In genomic region chr13:98468352-98468751, GRCh38 we compare ENCODE assay signal across 16 cellular contexts.
DNase-seq lines count a peak whose midpoint lies in the region; ATAC-seq and TF ChIP-seq lines count a peak whose summit lies in the region.
"Had no signal": no experiment of that assay in that cellular context is flagged by ENCODE, and none has a peak within 500 bp of the region (broad histone marks: within the 10 kb centered on the region; RNA-seq: fewer than 3 reads in every experiment).

No MANE protein-coding gene starts in this region.

- no peak overlapping the region for H2AFZ ChIP-seq in DND-41 (ENCODE audit: low read depth, low read length)

- H3K36me3 ChIP-seq in DND-41 (ENCODE audit: insufficient read depth, low read length): peaks cover 89% of the 10 kb centered on the region
- no peaks in the 10 kb centered on the region for H3K36me3 ChIP-seq in mucosa of descending colon (ENCODE audit: low read depth)

- no peaks in the 10 kb centered on the region for H3K4me1 ChIP-seq in DND-41 (ENCODE audit: insufficient read depth, low read length)
- peaks cover 5% of the 10 kb centered on the region for H3K4me1 ChIP-seq in mucosa of descending colon (ENCODE audit: low read depth)
- H3K4me1 ChIP-seq: upper lobe of right lung had no signal

- H3K9me3 ChIP-seq in DND-41 (ENCODE audit: insufficient read depth, low read length, severe bottlenecking) (no peaks in the 10 kb centered on the region), mucosa of descending colon (no peaks in the 10 kb centered on the region)
- H3K9me3 ChIP-seq: upper lobe of right lung had no signal

- no peak overlapping the region for H3K4me3 ChIP-seq in DND-41 (ENCODE audit: low read depth in 1 of 2, low read length in 2 of 2)
- no peak overlapping the region for H3K4me3 ChIP-seq in mucosa of descending colon
- H3K4me3 ChIP-seq: upper lobe of right lung had no signal

- H3K9ac ChIP-seq in DND-41 (ENCODE audit: low read depth, low read length): no peak overlapping the region
- H3K9ac ChIP-seq: KMS-11 had no signal

- H4K20me1 ChIP-seq in DND-41 (ENCODE audit: insufficient read depth, low read length): peaks cover 22% of the 10 kb centered on the region

- no peak overlapping the region for H3K4me3 Mint-ChIP-seq in activated B cell treated with CpG ODN at 0.5 μM for 24 hours
- H3K4me3 Mint-ChIP-seq in memory B cell: no peak overlapping the region
- H3K4me3 Mint-ChIP-seq: activated CD4-positive, alpha-beta memory T cell treated with anti-CD3 and anti-CD28 coated beads for 36 hours; dendritic cell treated with granulocyte-macrophage colony-stimulating factor and Interleukin-4, amounts not matched to agents 40 ng/mL and 50 ng/mL, for 4 days had no signal

- POLR2A ChIA-PET in activated B cell treated with CpG ODN at 0.5 μM for 24 hours (lab: Charles Lee): interaction anchor here (0.6 kb wide), 1 partner anchor 86 kb away, joined by 3 read pairs; no protein-coding TSS in a partner anchor
- POLR2A ChIA-PET in HEK293T (lab: Yijun Ruan, JAX): no interaction called here

- DNase-seq in NCI-H2171 treated with DMSO at 0.1 percent for 48 hours (lab: John Stamatoyannopoulos, UW) (peak; percentile 56), NCI-H2171 (lab: John Stamatoyannopoulos, UW) (no peak), DND-41 (no peak), activated B cell treated with CpG ODN at 0.5 μM for 24 hours (no peak), memory B cell (ENCODE audit: low spot score in 2 of 2) (no peak), HEK293T (ENCODE audit: extremely low spot score) (no peak), NCI-H2227 treated with DMSO at 0.1 percent for 48 hours (lab: John Stamatoyannopoulos, UW) (no peak), mucosa of descending colon (no peak)
- DNase-seq: activated CD4-positive, alpha-beta memory T cell treated with anti-CD3 and anti-CD28 coated beads for 36 hours; DMS153; NCI-H2081; stimulated activated CD4-positive, alpha-beta T cell treated with anti-CD3 and anti-CD28 coated beads, Interleukin-15, amount 100 ng/mL, for 24 hours; T1000; upper lobe of right lung had no signal

- CTCF ChIA-PET in activated B cell treated with CpG ODN at 0.5 μM for 24 hours (lab: Charles Lee): interaction anchor here (1.0 to 4.4 kb wide), 4 partner anchors 13 to 185 kb away, joined by 4 to 37 read pairs (median 7); partner anchors contain the start of gene STK24
- CTCF ChIA-PET in HEK293T (lab: Yijun Ruan, JAX): no interaction called here

- TF ChIP-seq CTCF in DND-41 (IDR thresholded peaks at IDR 0.05; ENCODE audit: borderline replicate concordance, extremely low read depth, low read length, poor library complexity, severe bottlenecking) (no peak), activated B cell treated with CpG ODN at 0.5 μM for 24 hours (IDR thresholded peaks at IDR 0.05) (no peak), mucosa of descending colon (IDR thresholded peaks at IDR 0.05) (no peak)

- intact Hi-C loops in activated B cell treated with CpG ODN at 0.5 μM for 24 hours (cut with micrococcal nuclease) (loop anchor here (1.0 kb wide), 1 partner anchor 185 kb away; no protein-coding TSS in a partner anchor), mucosa of descending colon (cut with DNase I, micrococcal nuclease) (no loop called here)

- H3K79me2 ChIP-seq in DND-41 (ENCODE audit: insufficient read depth, low read length): peaks cover 43% of the 10 kb centered on the region

- H3K36me3 Mint-ChIP-seq in activated B cell treated with CpG ODN at 0.5 μM for 24 hours (ENCODE audit: low read depth): peaks cover 76% of the 10 kb centered on the region
- H3K36me3 Mint-ChIP-seq in memory B cell: peaks cover 23% of the 10 kb centered on the region

- H3K9me3 Mint-ChIP-seq in activated B cell treated with CpG ODN at 0.5 μM for 24 hours (no peaks in the 10 kb centered on the region), memory B cell (no peaks in the 10 kb centered on the region)
- H3K9me3 Mint-ChIP-seq: activated CD4-positive, alpha-beta memory T cell treated with anti-CD3 and anti-CD28 coated beads for 36 hours; dendritic cell treated with granulocyte-macrophage colony-stimulating factor and Interleukin-4, amounts not matched to agents 40 ng/mL and 50 ng/mL, for 4 days had no signal

- H3K27me3 Mint-ChIP-seq in activated B cell treated with CpG ODN at 0.5 μM for 24 hours (no peaks in the 10 kb centered on the region), memory B cell (no peaks in the 10 kb centered on the region)
- H3K27me3 Mint-ChIP-seq: activated CD4-positive, alpha-beta memory T cell treated with anti-CD3 and anti-CD28 coated beads for 36 hours; dendritic cell treated with granulocyte-macrophage colony-stimulating factor and Interleukin-4, amounts not matched to agents 40 ng/mL and 50 ng/mL, for 4 days had no signal

- H3K27ac Mint-ChIP-seq in activated B cell treated with CpG ODN at 0.5 μM for 24 hours (peak overlapping the region; percentile 47), memory B cell (peak overlapping the region; percentile 43)
- H3K27ac Mint-ChIP-seq: activated CD4-positive, alpha-beta memory T cell treated with anti-CD3 and anti-CD28 coated beads for 36 hours had no signal

- no peak overlapping the region for H3K27ac ChIP-seq in DND-41 (ENCODE audit: low read length)
- H3K27ac ChIP-seq: KMS-11, upper lobe of right lung had no signal

- ATAC-seq in DND-41 (ENCODE audit: insufficient read depth, low read depth) (0 out of 3 replicates have a peak, but pooled peaks have one; percentile 31), activated B cell treated with CpG ODN at 0.5 μM for 24 hours (ENCODE audit: low read depth) (no peak), memory B cell (ENCODE audit: low read depth) (no peak), mucosa of descending colon (no peak)

- H3K4me2 ChIP-seq in DND-41 (ENCODE audit: insufficient read depth, low read length): no peak overlapping the region
- H3K4me2 ChIP-seq: KMS-11 had no signal

- H3K4me1 Mint-ChIP-seq in activated B cell treated with CpG ODN at 0.5 μM for 24 hours: no peaks in the 10 kb centered on the region
- peaks cover 4% of the 10 kb centered on the region for H3K4me1 Mint-ChIP-seq in memory B cell

- H3K27me3 ChIP-seq in DND-41 (ENCODE audit: insufficient read depth, low read length, poor library complexity): no peaks in the 10 kb centered on the region
- H3K27me3 ChIP-seq: upper lobe of right lung had no signal

TF ChIP-seq in HEK293T, 16 proteins besides CTCF, POLR2A, EP300 and RAD21:
- TF ChIP-seq TARDBP (IDR thresholded peaks at IDR 0.05) (no peak), SUZ12 (IDR thresholded peaks at IDR 0.05) (no peak), FOXA1 (IDR thresholded peaks at IDR 0.05) (no peak), FOXM1 (IDR thresholded peaks at IDR 0.05; ENCODE audit: borderline replicate concordance) (no peak), LEF1 (IDR thresholded peaks at IDR 0.05; ENCODE audit: borderline replicate concordance) (no peak), SP1 (IDR thresholded peaks at IDR 0.05) (no peak), ELF4 (IDR thresholded peaks at IDR 0.05) (no peak), CTBP1 (IDR thresholded peaks at IDR 0.05; ENCODE audit: borderline replicate concordance) (no peak), HDGF (IDR thresholded peaks at IDR 0.05; ENCODE audit: borderline replicate concordance) (no peak), FOXK2 (IDR thresholded peaks at IDR 0.05) (no peak), ZNF384 (IDR thresholded peaks at IDR 0.05) (no peak), NFRKB (IDR thresholded peaks at IDR 0.05) (no peak), ARNT (IDR thresholded peaks at IDR 0.05) (no peak), L3MBTL2 (conservative IDR thresholded peaks at IDR 0.05) (no peak), PKNOX1 (IDR thresholded peaks at IDR 0.05) (no peak), BHLHE40 (IDR thresholded peaks at IDR 0.05; ENCODE audit: borderline replicate concordance) (no peak)
